16 cellular contexts compared by ENCODE assay signal in the genomic region with DNA sequence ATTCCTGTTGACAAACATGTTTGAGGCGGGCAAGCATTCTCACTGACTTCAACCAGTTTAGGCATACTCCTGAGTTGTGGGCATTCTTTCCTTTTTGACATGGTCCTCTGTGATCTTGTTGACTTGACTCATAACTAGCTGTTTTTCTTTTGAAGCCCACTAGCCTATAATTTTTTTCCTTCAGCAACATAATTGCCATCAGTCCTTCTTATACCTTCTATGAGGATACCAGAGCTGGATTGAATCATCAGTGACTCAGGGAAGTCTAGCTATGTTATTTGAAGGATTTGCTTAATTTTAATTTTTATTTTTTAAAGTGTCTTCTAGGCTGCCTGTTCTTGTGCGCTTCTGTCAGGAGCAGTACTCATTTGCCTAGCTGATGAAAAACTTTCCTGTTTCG.
DNase-seq lines count a peak whose midpoint lies in the region; ATAC-seq and TF ChIP-seq lines count a peak whose summit lies in the region.
"Had no signal": no experiment of that assay in that cellular context is flagged by ENCODE, and none has a peak within 500 bp of the region (broad histone marks: within the 10 kb centered on the region; RNA-seq: fewer than 3 reads in every experiment).

No MANE protein-coding gene starts in this region.

- TF ChIP-seq CTCF in RWPE2 (IDR thresholded peaks at IDR 0.05; ENCODE audit: poor library complexity, severe bottlenecking) (no peak), dorsolateral prefrontal cortex (IDR thresholded peaks at IDR 0.05 in 54 of 56, conservative IDR thresholded peaks at IDR 0.05 in 2 of 56; ENCODE audit: low read depth in 1 of 56, partially characterized antibody in 56 of 56) (no peak)

- H3K36me3 ChIP-seq in RWPE2 (ENCODE audit: low read depth) (no peaks in the 10 kb centered on the region), rectal smooth muscle tissue (ENCODE audit: control insufficient read depth, insufficient read depth, low read length) (no peaks in the 10 kb centered on the region)

- DNase-seq in Daoy (ENCODE audit: low read depth) (peak; percentile 69), RWPE2 (ENCODE audit: low spot score) (no peak), dorsolateral prefrontal cortex (no peak)
- DNase-seq: activated CD4-positive, alpha-beta T cell treated with anti-CD3 and anti-CD28 coated beads for 4 hours; foreskin melanocyte; H7; KBM-7; NCI-H524; stimulated activated naive CD4-positive, alpha-beta T cell had no signal

- H3K4me3 ChIP-seq in RWPE2 (ENCODE audit: severe bottlenecking) (no peak overlapping the region), dorsolateral prefrontal cortex (no peak overlapping the region), rectal smooth muscle tissue (ENCODE audit: low read length) (no peak overlapping the region)
- H3K4me3 ChIP-seq: skin epidermis had no signal

- no peaks in the 10 kb centered on the region for H3K9me3 ChIP-seq in RWPE2 (ENCODE audit: severe bottlenecking)

- no peak overlapping the region for H3K9ac ChIP-seq in rectal smooth muscle tissue (ENCODE audit: low read length)

- intact Hi-C loops in dorsolateral prefrontal cortex (cut with DNase I) = no loop called here

- ATAC-seq in RWPE2 (ENCODE audit: low read depth) = peak; percentile 38; the same call in 2 of the 3 replicates
- ATAC-seq in GM18867 (IDR thresholded peaks at IDR 0.05; ENCODE audit: unreplicated experiment) = no peak
- no peak for ATAC-seq in GM18502 (IDR thresholded peaks at IDR 0.05; ENCODE audit: poor library complexity, unreplicated experiment)
- no peak for ATAC-seq in GM21381 (IDR thresholded peaks at IDR 0.05; ENCODE audit: unreplicated experiment)
- ATAC-seq in GM21825 (IDR thresholded peaks at IDR 0.05; ENCODE audit: unreplicated experiment) = no peak
- ATAC-seq: Panc1 had no signal

- H3K4me1 ChIP-seq in RWPE2 (ENCODE audit: insufficient read depth, poor library complexity, severe bottlenecking) (peaks cover 35% of the 10 kb centered on the region), rectal smooth muscle tissue (ENCODE audit: control insufficient read depth, insufficient read depth, low read length) (peaks cover 22% of the 10 kb centered on the region)

- peak overlapping the region; percentile 76 for H3K27ac ChIP-seq in RWPE2 (ENCODE audit: poor library complexity, severe bottlenecking)
- peak overlapping the region in 54 of 59 donors; percentile 21 to 87 (median 72) for H3K27ac ChIP-seq in dorsolateral prefrontal cortex
- peak overlapping the region; percentile 6 for H3K27ac ChIP-seq in rectal smooth muscle tissue (ENCODE audit: low read depth, low read length)

- H3K27me3 ChIP-seq in RWPE2 (ENCODE audit: insufficient read depth, poor library complexity, severe bottlenecking) = no peaks in the 10 kb centered on the region
- no peaks in the 10 kb centered on the region for H3K27me3 ChIP-seq in dorsolateral prefrontal cortex
- no peaks in the 10 kb centered on the region for H3K27me3 ChIP-seq in rectal smooth muscle tissue (ENCODE audit: control insufficient read depth, insufficient read depth, low read length)

Comparison
In these comparisons a context has a peak if more than half of its experiments do, and no peak if none do; other contexts are left out.
1. H3K27ac ChIP-seq: peak in every context shown above with its lines; median percentile 76 in RWPE2; 72 in dorsolateral prefrontal cortex; 6 in rectal smooth muscle tissue.